12 cellular contexts compared by ENCODE assay signal in genomic region chr21:42745511-42746239, GRCh38.
A peak's percentile ranks its signal among the peaks of the same experiment; 100 is the strongest.
DNase-seq lines count a peak whose midpoint lies in the region; ATAC-seq and TF ChIP-seq lines count a peak whose summit lies in the region.
"Had no signal": no experiment of that assay in that cellular context is flagged by ENCODE, and none has a peak within 500 bp of the region (broad histone marks: within the 10 kb centered on the region; RNA-seq: fewer than 3 reads in every experiment).

No MANE protein-coding gene starts in this region.

- peaks cover 35% of the 10 kb centered on the region for H3K4me1 Mint-ChIP-seq in activated CD8-positive, alpha-beta T cell treated with anti-CD3 and anti-CD28 coated beads, Interleukin-2, amount 10 ng/mL, durations not matched to agents 7 days and 5 days (ENCODE audit: low read depth)

- no peak overlapping the region for H3K4me3 ChIP-seq in right atrium auricular region
- H3K4me3 ChIP-seq in mucosa of descending colon: no peak overlapping the region
- no peak overlapping the region for H3K4me3 ChIP-seq in transverse colon
- H3K4me3 ChIP-seq: gastrocnemius medialis, SJCRH30 had no signal

- POLR2A ChIA-PET in activated CD8-positive, alpha-beta T cell treated with anti-CD3 and anti-CD28 coated beads, Interleukin-2, amount 10 ng/mL, durations not matched to agents 7 days and 5 days (lab: Charles Lee): interaction anchor here (0.5 to 2.9 kb wide), 5 partner anchors 8 to 148 kb away, joined by 3 to 14 read pairs (median 6); partner anchors contain the start of gene NDUFV3

- no peak for TF ChIP-seq CTCF in right atrium auricular region (IDR thresholded peaks at IDR 0.05)
- no peak for TF ChIP-seq CTCF in mucosa of descending colon (IDR thresholded peaks at IDR 0.05)
- TF ChIP-seq CTCF in transverse colon (IDR thresholded peaks at IDR 0.05): no peak

- H3K4me1 ChIP-seq in right atrium auricular region: no peaks in the 10 kb centered on the region
- H3K4me1 ChIP-seq in mucosa of descending colon (ENCODE audit: low read depth): no peaks in the 10 kb centered on the region
- peaks cover 13 to 35% (median 23%) of the 10 kb centered on the region in 4 donors for H3K4me1 ChIP-seq in transverse colon
- H3K4me1 ChIP-seq: gastrocnemius medialis had no signal

- no peaks in the 10 kb centered on the region for H3K9me3 Mint-ChIP-seq in activated CD8-positive, alpha-beta T cell treated with anti-CD3 and anti-CD28 coated beads, Interleukin-2, amount 10 ng/mL, durations not matched to agents 7 days and 5 days (ENCODE audit: insufficient read depth)

- CTCF ChIA-PET in activated CD8-positive, alpha-beta T cell treated with anti-CD3 and anti-CD28 coated beads, Interleukin-2, amount 10 ng/mL, durations not matched to agents 7 days and 5 days (lab: Charles Lee): interaction anchor here (1.7 to 2.3 kb wide), 3 partner anchors 8 to 152 kb away, joined by 5 to 12 read pairs (median 11); no protein-coding TSS in a partner anchor

- TF ChIP-seq POLR2A in transverse colon (IDR thresholded peaks at IDR 0.05): no peak

- no peak for TF ChIP-seq EP300 in transverse colon (IDR thresholded peaks at IDR 0.05; ENCODE audit: low read depth)

- WGBS in transverse colon (ENCODE audit: low coverage in 1 of 2), 2 donors: 89 to 93% methylated on average over 3 to 19 of the region's 22 CpGs

- no peaks in the 10 kb centered on the region for H3K27me3 Mint-ChIP-seq in activated CD8-positive, alpha-beta T cell treated with anti-CD3 and anti-CD28 coated beads, Interleukin-2, amount 10 ng/mL, durations not matched to agents 7 days and 5 days (ENCODE audit: low read depth)

- in situ Hi-C loops in transverse colon (cut with MboI; ENCODE audit: low pct_ligation_motif_present in 1 of 4, low pct_unique_long_range_greater_than_20kb in 1 of 4, low sequenced_read_pairs in 3 of 4): no loop called here

- H3K36me3 Mint-ChIP-seq in activated CD8-positive, alpha-beta T cell treated with anti-CD3 and anti-CD28 coated beads, Interleukin-2, amount 10 ng/mL, durations not matched to agents 7 days and 5 days (ENCODE audit: low read depth): no peaks in the 10 kb centered on the region

- H3K36me3 ChIP-seq in right atrium auricular region (no peaks in the 10 kb centered on the region), mucosa of descending colon (ENCODE audit: low read depth) (no peaks in the 10 kb centered on the region), transverse colon (no peaks in the 10 kb centered on the region)
- H3K36me3 ChIP-seq: gastrocnemius medialis, SJCRH30 had no signal

- H3K4me3 Mint-ChIP-seq in activated CD8-positive, alpha-beta T cell treated with anti-CD3 and anti-CD28 coated beads, Interleukin-2, amount 10 ng/mL, durations not matched to agents 7 days and 5 days: peak overlapping the region; percentile 70

- no peaks in the 10 kb centered on the region for H3K9me3 ChIP-seq in right atrium auricular region
- no peaks in the 10 kb centered on the region for H3K9me3 ChIP-seq in mucosa of descending colon
- H3K9me3 ChIP-seq in transverse colon: no peaks in the 10 kb centered on the region
- H3K9me3 ChIP-seq: gastrocnemius medialis, SJCRH30 had no signal

- intact Hi-C loops in cardiac septum (cut with DNase I) (no loop called here), mucosa of descending colon (cut with DNase I, micrococcal nuclease) (no loop called here), transverse colon (cut with DNase I; ENCODE audit: low total_unique reads) (no loop called here)

- H3K27me3 ChIP-seq in right atrium auricular region (no peaks in the 10 kb centered on the region), transverse colon (no peaks in the 10 kb centered on the region)
- H3K27me3 ChIP-seq: SJCRH30 had no signal

- H3K27ac Mint-ChIP-seq in activated CD8-positive, alpha-beta T cell treated with anti-CD3 and anti-CD28 coated beads, Interleukin-2, amount 10 ng/mL, durations not matched to agents 7 days and 5 days: peak overlapping the region; percentile 98

- ATAC-seq in activated CD8-positive, alpha-beta T cell treated with anti-CD3 and anti-CD28 coated beads, Interleukin-2, amount 10 ng/mL, durations not matched to agents 7 days and 5 days: peak; percentile 18
- no peak for ATAC-seq in mucosa of descending colon
- ATAC-seq in GM19328 (IDR thresholded peaks at IDR 0.05; ENCODE audit: unreplicated experiment): no peak
- ATAC-seq in HG03460 (IDR thresholded peaks at IDR 0.05; ENCODE audit: unreplicated experiment): no peak
- ATAC-seq: gastrocnemius medialis had no signal

- H3K27ac ChIP-seq in right atrium auricular region (no peak overlapping the region), transverse colon (peak overlapping the region; percentile 64 to 77 (median 72))
- H3K27ac ChIP-seq: SJCRH30 had no signal

- DNase-seq in cardiac septum (ENCODE audit: low spot score) (peak; percentile 71), right atrium auricular region (ENCODE audit: low spot score) (no peak), mucosa of descending colon (peak in 2 of 3 donors; percentile 23 to 50), transverse colon (no peak)
- peak; percentile 25 for DNase-seq in activated CD8-positive, alpha-beta T cell treated with anti-CD3 and anti-CD28 coated beads, Interleukin-2, amount 10 ng/mL, durations not matched to agents 7 days and 5 days
- no peak for DNase-seq in stimulated activated CD4-positive, alpha-beta T cell treated with anti-CD3 and anti-CD28 coated beads, Interleukin-4, amount 100 ng/mL, for 24 hours
- DNase-seq: C1 segment of cervical spinal cord; gastrocnemius medialis; NK-92 treated with Interleukin-12 subunit alpha and Interleukin-12 subunit beta, amount 100 ng/mL, for 24 hours; SJCRH30 had no signal

Comparison
In these comparisons a context has a peak if more than half of its experiments do, and no peak if none do; other contexts are left out.
1. DNase-seq: peak in cardiac septum (single experiment), activated CD8-positive, alpha-beta T cell treated with anti-CD3 and anti-CD28 coated beads, Interleukin-2, amount 10 ng/mL, durations not matched to agents 7 days and 5 days (single experiment) and mucosa of descending colon (2 of 3); none in right atrium auricular region (single experiment), transverse colon (single experiment) and stimulated activated CD4-positive, alpha-beta T cell treated with anti-CD3 and anti-CD28 coated beads, Interleukin-4, amount 100 ng/mL, for 24 hours (single experiment).
2. H3K27ac ChIP-seq: peak in transverse colon (4 of 4); none in right atrium auricular region (0 of 2).